Comparison of ENCODE assay signal across 8 cellular contexts in genomic region chr3:48897401-48898376, GRCh38. TPM values are rescaled to one million over a fixed set of nuclear protein-coding genes. Genes with fewer than 3 reads are reported as not detected.
A peak's percentile ranks its signal among the peaks of the same experiment; 100 is the strongest.
DNase-seq lines count a peak whose midpoint lies in the region; ATAC-seq and TF ChIP-seq lines count a peak whose summit lies in the region.

No MANE protein-coding gene starts in this region.

- peaks cover 10% of the 10 kb centered on the region for H3K4me1 ChIP-seq in iPS-18a (ENCODE audit: control insufficient read depth, low read depth, low read length)

- peak; percentile 7 for ATAC-seq in HG02938 (IDR thresholded peaks at IDR 0.05; ENCODE audit: unreplicated experiment)
- peak; percentile 7 for ATAC-seq in activated naive CD8-positive, alpha-beta T cell treated with anti-CD3 and anti-CD28 coated beads, Interleukin-2, amount 10 ng/mL, durations not matched to agents 7 days and 5 days (ENCODE audit: low read depth)
- no peak for ATAC-seq in GM21619 (IDR thresholded peaks at IDR 0.05; ENCODE audit: unreplicated experiment)

- no peaks in the 10 kb centered on the region for H3K36me3 ChIP-seq in iPS-18a (ENCODE audit: control insufficient read depth, low read depth, low read length)

- H3K4me3 Mint-ChIP-seq in Calu3 (ENCODE audit: low read depth, unreplicated experiment): peak overlapping the region; percentile 90
- H3K4me3 Mint-ChIP-seq in activated naive CD8-positive, alpha-beta T cell treated with anti-CD3 and anti-CD28 coated beads, Interleukin-2, amount 10 ng/mL, durations not matched to agents 7 days and 5 days: peak overlapping the region; percentile 95
- peak overlapping the region; percentile 94 for H3K4me3 Mint-ChIP-seq in stimulated activated naive CD8-positive, alpha-beta T cell treated with anti-CD3 and anti-CD28 coated beads, Interleukin-15, Interleukin-2, amounts not matched to agents 100 ng/mL and 50 ng/mL, for 24 hours

- CTCF ChIA-PET in Calu3 (lab: Charles Lee): interaction anchor here (0.6 to 1.7 kb wide), 6 partner anchors 21 to 158 kb away, joined by 3 to 10 read pairs (median 4); partner anchors contain the start of gene ARIH2

- intact Hi-C loops in Calu3 (cut with micrococcal nuclease; ENCODE audit: unreplicated experiment): no loop called here

- peaks cover 18% of the 10 kb centered on the region for H3K4me1 Mint-ChIP-seq in Calu3 (ENCODE audit: low read depth, unreplicated experiment)
- peaks cover 35% of the 10 kb centered on the region for H3K4me1 Mint-ChIP-seq in activated naive CD8-positive, alpha-beta T cell treated with anti-CD3 and anti-CD28 coated beads, Interleukin-2, amount 10 ng/mL, durations not matched to agents 7 days and 5 days
- peaks cover 33% of the 10 kb centered on the region for H3K4me1 Mint-ChIP-seq in stimulated activated naive CD8-positive, alpha-beta T cell treated with anti-CD3 and anti-CD28 coated beads, Interleukin-15, Interleukin-2, amounts not matched to agents 100 ng/mL and 50 ng/mL, for 24 hours (ENCODE audit: low read depth)

- H3K9me3 Mint-ChIP-seq in Calu3 (ENCODE audit: low read depth, unreplicated experiment): no peaks in the 10 kb centered on the region
- no peaks in the 10 kb centered on the region for H3K9me3 Mint-ChIP-seq in activated naive CD8-positive, alpha-beta T cell treated with anti-CD3 and anti-CD28 coated beads, Interleukin-2, amount 10 ng/mL, durations not matched to agents 7 days and 5 days
- no peaks in the 10 kb centered on the region for H3K9me3 Mint-ChIP-seq in stimulated activated naive CD8-positive, alpha-beta T cell treated with anti-CD3 and anti-CD28 coated beads, Interleukin-15, Interleukin-2, amounts not matched to agents 100 ng/mL and 50 ng/mL, for 24 hours

- POLR2A ChIA-PET in activated naive CD8-positive, alpha-beta T cell treated with anti-CD3 and anti-CD28 coated beads, Interleukin-2, amount 10 ng/mL, durations not matched to agents 7 days and 5 days (lab: Charles Lee): interaction anchor here (0.8 to 5.6 kb wide), 8 partner anchors 10 to 181 kb away, joined by 3 to 69 read pairs (median 8); partner anchors contain the start of genes ARIH2, IMPDH2, IP6K2 and PRKAR2A

- TSS peak; percentile 81 for BruUV-seq in Calu3 (replicated peaks; lab: Mats Ljungman, UMichigan)

- H3K9me3 ChIP-seq in iPS-18a (ENCODE audit: control insufficient read depth, low read depth, low read length): no peaks in the 10 kb centered on the region

- no peaks in the 10 kb centered on the region for H3K27me3 Mint-ChIP-seq in Calu3 (ENCODE audit: unreplicated experiment)
- no peaks in the 10 kb centered on the region for H3K27me3 Mint-ChIP-seq in activated naive CD8-positive, alpha-beta T cell treated with anti-CD3 and anti-CD28 coated beads, Interleukin-2, amount 10 ng/mL, durations not matched to agents 7 days and 5 days
- H3K27me3 Mint-ChIP-seq in stimulated activated naive CD8-positive, alpha-beta T cell treated with anti-CD3 and anti-CD28 coated beads, Interleukin-15, Interleukin-2, amounts not matched to agents 100 ng/mL and 50 ng/mL, for 24 hours: no peaks in the 10 kb centered on the region

- H3K27me3 ChIP-seq in iPS-18a (ENCODE audit: control insufficient read depth, insufficient read depth, low read length): peaks cover 10% of the 10 kb centered on the region

- DNase-seq in Calu3: peak; percentile 13
- DNase-seq in activated naive CD8-positive, alpha-beta T cell treated with anti-CD3 and anti-CD28 coated beads, Interleukin-2, amount 10 ng/mL, durations not matched to agents 7 days and 5 days: peak; percentile 51
- DNase-seq in NCI-H187 (lab: John Stamatoyannopoulos, UW): no peak
- DNase-seq in NAMALWA (ENCODE audit: low spot score): no peak

- no peak overlapping the region for H3K9ac ChIP-seq in iPS-18a (ENCODE audit: low read length)

- peak overlapping the region; percentile 86 for H3K4me3 ChIP-seq in iPS-18a (ENCODE audit: low read length)

- H3K36me3 Mint-ChIP-seq in Calu3 (ENCODE audit: insufficient read depth, unreplicated experiment): peaks cover 19% of the 10 kb centered on the region
- peaks cover 11% of the 10 kb centered on the region for H3K36me3 Mint-ChIP-seq in activated naive CD8-positive, alpha-beta T cell treated with anti-CD3 and anti-CD28 coated beads, Interleukin-2, amount 10 ng/mL, durations not matched to agents 7 days and 5 days
- H3K36me3 Mint-ChIP-seq in stimulated activated naive CD8-positive, alpha-beta T cell treated with anti-CD3 and anti-CD28 coated beads, Interleukin-15, Interleukin-2, amounts not matched to agents 100 ng/mL and 50 ng/mL, for 24 hours (ENCODE audit: low read depth): no peaks in the 10 kb centered on the region

- H3K27ac Mint-ChIP-seq in Calu3 (ENCODE audit: unreplicated experiment): peak overlapping the region; percentile 68
- peak overlapping the region; percentile 93 for H3K27ac Mint-ChIP-seq in activated naive CD8-positive, alpha-beta T cell treated with anti-CD3 and anti-CD28 coated beads, Interleukin-2, amount 10 ng/mL, durations not matched to agents 7 days and 5 days
- H3K27ac Mint-ChIP-seq in stimulated activated naive CD8-positive, alpha-beta T cell treated with anti-CD3 and anti-CD28 coated beads, Interleukin-15, Interleukin-2, amounts not matched to agents 100 ng/mL and 50 ng/mL, for 24 hours: peak overlapping the region; percentile 96

- no peak for TF ChIP-seq CTCF in Calu3 (IDR thresholded peaks at IDR 0.05; ENCODE audit: unreplicated experiment)

- H3K27ac ChIP-seq in iPS-18a (ENCODE audit: low read length): no peak overlapping the region

RNA-seq across cellular contexts. Expression of gene SLC25A20, which starts 1.0 kb away (rescaled TPM):
- total RNA-seq in Calu3 (2022): 7.9 and 11.4 TPM in 2 replicates
- total RNA-seq in activated naive CD8-positive, alpha-beta T cell treated with anti-CD3 and anti-CD28 coated beads, Interleukin-2, amount 10 ng/mL, durations not matched to agents 7 days and 5 days: 10 to 100 TPM; 27.5 to 28.3 TPM

RNA-seq across cellular contexts. Expression of gene ARIH2, which starts 21.0 kb away (rescaled TPM):
- total RNA-seq in Calu3 (2022): 98.4 and 109 TPM in 2 replicates
- 100 to 1,000 TPM; 108 to 118 TPM for total RNA-seq in activated naive CD8-positive, alpha-beta T cell treated with anti-CD3 and anti-CD28 coated beads, Interleukin-2, amount 10 ng/mL, durations not matched to agents 7 days and 5 days

RNA-seq across cellular contexts. Expression of gene PRKAR2A, which starts 50.0 kb away (rescaled TPM):
- 39.0 and 48.0 TPM in 2 replicates for total RNA-seq in Calu3 (2022)
- 10 to 100 TPM; 37.0 to 37.6 TPM for total RNA-seq in activated naive CD8-positive, alpha-beta T cell treated with anti-CD3 and anti-CD28 coated beads, Interleukin-2, amount 10 ng/mL, durations not matched to agents 7 days and 5 days

Comparison
In these comparisons a context has a peak if more than half of its experiments do, and no peak if none do; other contexts are left out.
1. DNase-seq: peak in Calu3 (single experiment) and activated naive CD8-positive, alpha-beta T cell treated with anti-CD3 and anti-CD28 coated beads, Interleukin-2, amount 10 ng/mL, durations not matched to agents 7 days and 5 days (single experiment); none in NCI-H187 (0 of 2) and NAMALWA (single experiment).
2. Peak in every context shown above with its lines, with median percentiles within 50 percentile points of each other: H3K27ac Mint-ChIP-seq and H3K4me3 Mint-ChIP-seq.